ENCODE assay signal across 19 cellular contexts in genomic region chr3:12041476-12041875, GRCh38. TPM values are rescaled to one million over a fixed set of nuclear protein-coding genes. Genes with fewer than 3 reads are reported as not detected.
DNase-seq lines count a peak whose midpoint lies in the region; ATAC-seq lines count a peak whose summit lies in the region.
"Had no signal": no experiment of that assay in that cellular context is flagged by ENCODE, and none has a peak within 500 bp of the region (broad histone marks: within the 10 kb centered on the region; RNA-seq: fewer than 3 reads in every experiment).

No MANE protein-coding gene starts in this region.

- DNase-seq in G401 (ENCODE audit: low spot score) = peak; percentile 74
- DNase-seq in NCI-H446 treated with DMSO at 0.1 percent for 48 hours (lab: John Stamatoyannopoulos, UW) = peak; percentile 10
- peak; percentile 49 for DNase-seq in cerebellum (ENCODE audit: low spot score)
- peak; percentile 1 for DNase-seq in midbrain (lab: John Stamatoyannopoulos, UW)
- DNase-seq in sciatic nerve (ENCODE audit: low spot score) = no peak
- no peak for DNase-seq in NCI-H524 treated with DMSO at 0.1 percent for 48 hours (lab: John Stamatoyannopoulos, UW)
- DNase-seq: Caco-2; CD4-positive, CD25-positive, alpha-beta regulatory T cell; CD8-positive, alpha-beta T cell; DMS153; DND-41; GDM1; H9 had no signal

- in situ Hi-C loops in G401 (cut with HindIII; ENCODE audit: low sequenced_read_pairs) = no loop called here

- ATAC-seq in GM18867 (IDR thresholded peaks at IDR 0.05; ENCODE audit: unreplicated experiment) = no peak
- no peak for ATAC-seq in HG02840 (IDR thresholded peaks at IDR 0.05; ENCODE audit: low FRiP score, unreplicated experiment)
- no peak for ATAC-seq in sciatic nerve
- ATAC-seq: CD8-positive, alpha-beta T cell; GM12878; GM23338; HCT116 had no signal

- intact Hi-C loops in sciatic nerve (cut with DNase I) = no loop called here

RNA-seq across cellular contexts. Expression of gene SYN2, which starts 37.3 kb away (rescaled TPM):
- total RNA-seq in G401 (2014; rRNA removed; shearing (Covaris generic)) = 0.86 TPM in 1 of 2 replicates, not detected in the other
- total RNA-seq in cerebellum = 22.3 TPM
- 3.9 TPM for total RNA-seq in sciatic nerve
- total RNA-seq: B cell; Caco-2; CD4-positive, CD25-positive, alpha-beta regulatory T cell; CD8-positive, alpha-beta T cell; GM12878 had no signal

Comparison
In these comparisons a context has a peak if more than half of its experiments do, and no peak if none do; other contexts are left out.
1. DNase-seq: peak in G401 (single experiment), NCI-H446 treated with DMSO at 0.1 percent for 48 hours (single experiment), cerebellum (single experiment) and midbrain (single experiment); none in sciatic nerve (single experiment) and NCI-H524 treated with DMSO at 0.1 percent for 48 hours (single experiment).